17 cellular contexts compared by ENCODE assay signal in the genomic region with DNA sequence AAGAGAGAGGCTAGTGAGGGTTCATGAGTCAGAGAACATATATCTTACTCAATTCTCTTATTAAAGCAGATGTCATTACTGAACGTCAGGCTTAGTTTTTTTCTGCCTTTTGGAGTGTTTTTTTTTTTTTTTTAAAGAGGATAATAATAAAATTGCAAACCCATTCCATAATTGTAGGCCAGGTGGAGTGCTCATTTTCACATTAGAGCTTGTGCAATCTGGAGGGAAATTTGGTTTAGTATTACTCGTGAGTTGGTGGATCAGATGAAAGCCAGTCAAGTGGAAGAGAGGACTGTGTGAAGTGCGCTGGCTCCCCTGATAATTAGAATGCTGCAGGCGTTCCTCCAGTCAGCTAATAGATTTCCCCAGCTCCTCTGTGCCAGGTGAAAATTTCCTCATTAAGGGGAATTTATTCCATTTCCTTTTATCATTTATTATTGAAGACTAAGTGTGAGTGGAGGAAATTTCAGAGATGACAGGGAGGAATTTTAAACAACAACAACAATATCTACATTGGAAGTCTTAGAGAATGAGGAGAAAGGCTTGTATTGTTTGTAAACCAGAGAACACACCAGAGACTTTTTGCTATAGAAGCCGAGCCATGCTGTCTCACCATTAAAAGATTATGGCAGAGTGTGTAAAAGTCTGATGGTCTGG.
DNase-seq lines count a peak whose midpoint lies in the region; ATAC-seq and TF ChIP-seq lines count a peak whose summit lies in the region.
"Had no signal": no experiment of that assay in that cellular context is flagged by ENCODE, and none has a peak within 500 bp of the region (broad histone marks: within the 10 kb centered on the region; RNA-seq: fewer than 3 reads in every experiment).

No MANE protein-coding gene starts in this region.

- H3K4me2 ChIP-seq in GM23338, result no peak overlapping the region

- no peak overlapping the region for H3K4me3 Mint-ChIP-seq in GM23338
- H3K4me3 Mint-ChIP-seq: activated CD4-positive, alpha-beta T cell treated with anti-CD3 and anti-CD28 coated beads, Interleukin-2, amount 10 ng/mL, durations not matched to agents 7 days and 5 days; activated naive CD8-positive, alpha-beta T cell; IgD-negative memory B cell; stimulated activated naive CD8-positive, alpha-beta T cell treated with anti-CD3 and anti-CD28 coated beads, Interleukin-15, amount 100 ng/mL, for 72 hours had no signal

- intact Hi-C loops in ovary (cut with DNase I), result no loop called here

- no peak for ATAC-seq in GM23338
- ATAC-seq in GM18519 (IDR thresholded peaks at IDR 0.05; ENCODE audit: low FRiP score, unreplicated experiment), result no peak
- no peak for ATAC-seq in HG03571 (IDR thresholded peaks at IDR 0.05; ENCODE audit: unreplicated experiment)
- ATAC-seq: left ventricle myocardium superior; stimulated activated naive CD8-positive, alpha-beta T cell treated with anti-CD3 and anti-CD28 coated beads, Interleukin-15, amount 100 ng/mL, for 72 hours had no signal

- H3K9me2 ChIP-seq in GM23338 (ENCODE audit: insufficient read depth), result no peaks in the 10 kb centered on the region

- no peaks in the 10 kb centered on the region for H3F3A ChIP-seq in GM23338 (replicated peaks; ENCODE audit: low read depth)

- no peaks in the 10 kb centered on the region for H3K9me3 Mint-ChIP-seq in GM23338
- H3K9me3 Mint-ChIP-seq: activated CD4-positive, alpha-beta T cell treated with anti-CD3 and anti-CD28 coated beads, Interleukin-2, amount 10 ng/mL, durations not matched to agents 7 days and 5 days; IgD-negative memory B cell; stimulated activated naive CD8-positive, alpha-beta T cell treated with anti-CD3 and anti-CD28 coated beads, Interleukin-15, amount 100 ng/mL, for 72 hours had no signal

- H2AFZ ChIP-seq in GM23338, result no peak overlapping the region

- peaks cover 12% of the 10 kb centered on the region for H3K4me1 Mint-ChIP-seq in GM23338
- H3K4me1 Mint-ChIP-seq: activated CD4-positive, alpha-beta T cell treated with anti-CD3 and anti-CD28 coated beads, Interleukin-2, amount 10 ng/mL, durations not matched to agents 7 days and 5 days; stimulated activated naive CD8-positive, alpha-beta T cell treated with anti-CD3 and anti-CD28 coated beads, Interleukin-15, amount 100 ng/mL, for 72 hours had no signal

- H3K27me3 ChIP-seq in GM23338 (ENCODE audit: insufficient read depth) (no peaks in the 10 kb centered on the region), ovary (no peaks in the 10 kb centered on the region)
- H3K27me3 ChIP-seq: SJSA1, uterus had no signal

- H3K36me3 Mint-ChIP-seq in GM23338 (ENCODE audit: low read depth), result no peaks in the 10 kb centered on the region
- H3K36me3 Mint-ChIP-seq: activated naive CD8-positive, alpha-beta T cell had no signal

- no peaks in the 10 kb centered on the region for H3K9me3 ChIP-seq in ovary
- H3K9me3 ChIP-seq: prostate gland, SJSA1, uterus had no signal

- no peak for TF ChIP-seq CTCF in GM23338 (conservative IDR thresholded peaks at IDR 0.05; ENCODE audit: low read depth in 2 of 2)
- TF ChIP-seq CTCF in ovary (IDR thresholded peaks at IDR 0.05), result no peak

- no peak for TF ChIP-seq POLR2A in ovary (IDR thresholded peaks at IDR 0.05)

- TF ChIP-seq EP300 in ovary (IDR thresholded peaks at IDR 0.05), result no peak

- H3K4me1 ChIP-seq in GM23338 (ENCODE audit: insufficient read depth), result 0 out of 2 replicates have a peak, but pooled peaks cover 5% of the 10 kb centered on the region
- no peaks in the 10 kb centered on the region for H3K4me1 ChIP-seq in ovary (ENCODE audit: insufficient read depth)
- H3K4me1 ChIP-seq: prostate gland, SJSA1, uterus had no signal

- no peak overlapping the region for H3K27ac Mint-ChIP-seq in GM23338
- H3K27ac Mint-ChIP-seq: activated CD4-positive, alpha-beta T cell treated with anti-CD3 and anti-CD28 coated beads, Interleukin-2, amount 10 ng/mL, durations not matched to agents 7 days and 5 days; activated naive CD8-positive, alpha-beta T cell; IgD-negative memory B cell; stimulated activated naive CD8-positive, alpha-beta T cell treated with anti-CD3 and anti-CD28 coated beads, Interleukin-15, amount 100 ng/mL, for 72 hours had no signal

- H3K36me3 ChIP-seq in GM23338 (ENCODE audit: insufficient read depth) (no peaks in the 10 kb centered on the region), ovary (no peaks in the 10 kb centered on the region)
- H3K36me3 ChIP-seq: prostate gland, SJSA1, uterus had no signal

- no peaks in the 10 kb centered on the region for H3K79me2 ChIP-seq in GM23338 (replicated peaks; ENCODE audit: insufficient read depth)

- H3K27ac ChIP-seq in GM23338 (ENCODE audit: low read depth), result no peak overlapping the region
- H3K27ac ChIP-seq in ovary, result no peak overlapping the region
- H3K27ac ChIP-seq: prostate gland, SJSA1, uterus had no signal

- H3K4me3 ChIP-seq in GM23338 (no peak overlapping the region), ovary (no peak overlapping the region)
- H3K4me3 ChIP-seq: prostate gland, SJSA1, uterus had no signal

- no peaks in the 10 kb centered on the region for H4K20me1 ChIP-seq in GM23338 (replicated peaks; ENCODE audit: insufficient read depth)

- WGBS in ovary, 3 donors, result 66 to 73% (median 70%) methylated on average over 5 of the region's 5 CpGs

- no peaks in the 10 kb centered on the region for H3K27me3 Mint-ChIP-seq in GM23338 (ENCODE audit: insufficient read depth, low read depth, poor library complexity)
- H3K27me3 Mint-ChIP-seq: activated CD4-positive, alpha-beta T cell treated with anti-CD3 and anti-CD28 coated beads, Interleukin-2, amount 10 ng/mL, durations not matched to agents 7 days and 5 days; activated naive CD8-positive, alpha-beta T cell; stimulated activated naive CD8-positive, alpha-beta T cell treated with anti-CD3 and anti-CD28 coated beads, Interleukin-15, amount 100 ng/mL, for 72 hours had no signal

- DNase-seq in DMS153 treated with DMSO at 0.1 percent for 48 hours (lab: John Stamatoyannopoulos, UW; ENCODE audit: unreplicated experiment), result peak; percentile 45
- peak; percentile 98 for DNase-seq in NCI-H1436 treated with DMSO at 0.1 percent for 48 hours (lab: John Stamatoyannopoulos, UW)
- DNase-seq in NCI-H510A (lab: John Stamatoyannopoulos, UW), result peak; percentile 36
- DNase-seq in medulla oblongata (ENCODE audit: extremely low spot score), result peak; percentile 55
- no peak for DNase-seq in GM23338 (ENCODE audit: low spot score)
- no peak for DNase-seq in ovary
- DNase-seq: activated CD4-positive, alpha-beta T cell treated with anti-CD3 and anti-CD28 coated beads, Interleukin-2, amount 10 ng/mL, durations not matched to agents 7 days and 5 days; effector CD4-positive, alpha-beta T cell; left ventricle myocardium superior; stimulated activated naive CD8-positive, alpha-beta T cell treated with anti-CD3 and anti-CD28 coated beads, Interleukin-15, amount 100 ng/mL, for 72 hours; uterus had no signal

TF ChIP-seq in GM23338, 12 proteins besides CTCF, POLR2A, EP300 and RAD21:
- no peak for TF ChIP-seq EZH2 (IDR thresholded peaks at IDR 0.05; ENCODE audit: low read depth, unreplicated experiment)

Comparison
In these comparisons a context has a peak if more than half of its experiments do, and no peak if none do; other contexts are left out.
1. DNase-seq: peak in DMS153 treated with DMSO at 0.1 percent for 48 hours (single experiment), NCI-H1436 treated with DMSO at 0.1 percent for 48 hours (single experiment), NCI-H510A (single experiment) and medulla oblongata (single experiment); none in GM23338 (single experiment) and ovary (0 of 5).